In the genomic region with DNA sequence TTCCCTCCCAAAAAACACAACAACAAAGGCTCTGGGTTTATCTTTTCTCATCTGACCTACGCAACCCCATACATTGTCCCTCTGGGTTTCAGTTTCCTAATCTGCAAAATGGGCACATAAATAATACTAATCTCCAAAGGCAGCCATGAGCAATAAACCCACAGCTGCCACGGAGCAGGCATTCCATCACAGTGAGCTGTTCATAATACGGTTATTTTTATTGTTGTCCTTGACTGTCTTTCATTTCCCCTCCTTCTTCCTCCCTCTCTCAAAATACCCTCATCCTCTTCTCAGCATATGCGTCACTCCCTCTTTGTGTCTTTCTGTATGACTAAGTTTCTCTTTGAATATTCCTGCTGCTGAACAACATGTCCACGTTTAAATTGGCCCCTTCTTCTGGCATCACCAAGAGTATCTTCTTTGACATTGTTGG, we compare ENCODE assay signal across 9 cellular contexts.
DNase-seq lines count a peak whose midpoint lies in the region; ATAC-seq and TF ChIP-seq lines count a peak whose summit lies in the region.
"Had no signal": no experiment of that assay in that cellular context is flagged by ENCODE, and none has a peak within 500 bp of the region (broad histone marks: within the 10 kb centered on the region; RNA-seq: fewer than 3 reads in every experiment).

No MANE protein-coding gene starts in this region.

- H3K27ac Mint-ChIP-seq in activated CD8-positive, alpha-beta T cell treated with anti-CD3 and anti-CD28 coated beads for 36 hours, result peak overlapping the region; percentile 26
- H3K27ac Mint-ChIP-seq in stimulated activated naive CD8-positive, alpha-beta T cell treated with anti-CD3 and anti-CD28 coated beads, Interleukin-15, Interleukin-2, amounts not matched to agents 100 ng/mL and 50 ng/mL, for 24 hours, result peak overlapping the region; percentile 83
- H3K27ac Mint-ChIP-seq in endothelial cell (ENCODE audit: unreplicated experiment), result no peak overlapping the region

- H3K27me3 Mint-ChIP-seq in activated CD8-positive, alpha-beta T cell treated with anti-CD3 and anti-CD28 coated beads for 36 hours, result no peaks in the 10 kb centered on the region
- no peaks in the 10 kb centered on the region for H3K27me3 Mint-ChIP-seq in stimulated activated naive CD8-positive, alpha-beta T cell treated with anti-CD3 and anti-CD28 coated beads, Interleukin-15, Interleukin-2, amounts not matched to agents 100 ng/mL and 50 ng/mL, for 24 hours
- H3K27me3 Mint-ChIP-seq in endothelial cell (ENCODE audit: unreplicated experiment), result peaks cover 4% of the 10 kb centered on the region

- intact Hi-C loops in activated CD8-positive, alpha-beta T cell treated with anti-CD3 and anti-CD28 coated beads for 36 hours (cut with micrococcal nuclease), result no loop called here

- CTCF ChIA-PET in activated CD8-positive, alpha-beta T cell treated with anti-CD3 and anti-CD28 coated beads for 36 hours (lab: Charles Lee), result no interaction called here

- POLR2A ChIA-PET in activated CD8-positive, alpha-beta T cell treated with anti-CD3 and anti-CD28 coated beads for 36 hours (lab: Charles Lee), result interaction anchor here (0.6 to 1.3 kb wide), 2 partner anchors 13 to 35 kb away, joined by 3 read pairs; no protein-coding TSS in a partner anchor

- ATAC-seq in HG03025 (IDR thresholded peaks at IDR 0.05; ENCODE audit: low FRiP score, unreplicated experiment), result peak; percentile 44
- peak; percentile 82 for ATAC-seq in activated CD8-positive, alpha-beta T cell treated with anti-CD3 and anti-CD28 coated beads for 36 hours

- H3K4me3 Mint-ChIP-seq in activated CD8-positive, alpha-beta T cell treated with anti-CD3 and anti-CD28 coated beads for 36 hours, result no peak overlapping the region
- peak overlapping the region; percentile 11 for H3K4me3 Mint-ChIP-seq in stimulated activated naive CD8-positive, alpha-beta T cell treated with anti-CD3 and anti-CD28 coated beads, Interleukin-15, Interleukin-2, amounts not matched to agents 100 ng/mL and 50 ng/mL, for 24 hours
- no peak overlapping the region for H3K4me3 Mint-ChIP-seq in endothelial cell (ENCODE audit: unreplicated experiment)

- peak; percentile 39 for DNase-seq in stimulated activated CD4-positive, alpha-beta T cell treated with anti-CD3 and anti-CD28 coated beads, Interleukin-1b, Interleukin-23, amount 100 ng/mL, for 48 hours
- DNase-seq in stimulated activated CD4-positive, alpha-beta T cell treated with anti-CD3 and anti-CD28 coated beads, Interleukin-4, amount 100 ng/mL, for 1 hour, result no peak
- DNase-seq in activated CD8-positive, alpha-beta T cell treated with anti-CD3 and anti-CD28 coated beads for 36 hours, result peak; percentile 31
- DNase-seq in NCI-H2081 (lab: John Stamatoyannopoulos, UW), result no peak
- DNase-seq in NCI-H2227 treated with DMSO at 0.1 percent for 48 hours (lab: John Stamatoyannopoulos, UW), result no peak
- DNase-seq in endothelial cell (ENCODE audit: low spot score), result no peak
- DNase-seq: COR-L47 had no signal

- H3K9me3 Mint-ChIP-seq in activated CD8-positive, alpha-beta T cell treated with anti-CD3 and anti-CD28 coated beads for 36 hours, result no peaks in the 10 kb centered on the region
- H3K9me3 Mint-ChIP-seq in stimulated activated naive CD8-positive, alpha-beta T cell treated with anti-CD3 and anti-CD28 coated beads, Interleukin-15, Interleukin-2, amounts not matched to agents 100 ng/mL and 50 ng/mL, for 24 hours, result no peaks in the 10 kb centered on the region
- H3K9me3 Mint-ChIP-seq in endothelial cell (ENCODE audit: unreplicated experiment), result no peaks in the 10 kb centered on the region

- peaks cover 1% of the 10 kb centered on the region for H3K36me3 Mint-ChIP-seq in activated CD8-positive, alpha-beta T cell treated with anti-CD3 and anti-CD28 coated beads for 36 hours (ENCODE audit: low read depth)
- peaks cover 4% of the 10 kb centered on the region for H3K36me3 Mint-ChIP-seq in stimulated activated naive CD8-positive, alpha-beta T cell treated with anti-CD3 and anti-CD28 coated beads, Interleukin-15, Interleukin-2, amounts not matched to agents 100 ng/mL and 50 ng/mL, for 24 hours (ENCODE audit: low read depth)
- no peaks in the 10 kb centered on the region for H3K36me3 Mint-ChIP-seq in endothelial cell (ENCODE audit: low read depth, unreplicated experiment)

- TF ChIP-seq CTCF in activated CD8-positive, alpha-beta T cell treated with anti-CD3 and anti-CD28 coated beads for 36 hours (IDR thresholded peaks at IDR 0.05), result no peak
- no peak for TF ChIP-seq CTCF in endothelial cell (IDR thresholded peaks at IDR 0.05; ENCODE audit: unreplicated experiment)

- peaks cover 16% of the 10 kb centered on the region for H3K4me1 Mint-ChIP-seq in activated CD8-positive, alpha-beta T cell treated with anti-CD3 and anti-CD28 coated beads for 36 hours (ENCODE audit: low read depth)
- H3K4me1 Mint-ChIP-seq in stimulated activated naive CD8-positive, alpha-beta T cell treated with anti-CD3 and anti-CD28 coated beads, Interleukin-15, Interleukin-2, amounts not matched to agents 100 ng/mL and 50 ng/mL, for 24 hours (ENCODE audit: low read depth), result peaks cover 27% of the 10 kb centered on the region
- peaks cover 24% of the 10 kb centered on the region for H3K4me1 Mint-ChIP-seq in endothelial cell (ENCODE audit: unreplicated experiment)

Comparison
In these comparisons a context has a peak if more than half of its experiments do, and no peak if none do; other contexts are left out.
1. DNase-seq: peak in stimulated activated CD4-positive, alpha-beta T cell treated with anti-CD3 and anti-CD28 coated beads, Interleukin-1b, Interleukin-23, amount 100 ng/mL, for 48 hours (single experiment) and activated CD8-positive, alpha-beta T cell treated with anti-CD3 and anti-CD28 coated beads for 36 hours (single experiment); none in stimulated activated CD4-positive, alpha-beta T cell treated with anti-CD3 and anti-CD28 coated beads, Interleukin-4, amount 100 ng/mL, for 1 hour (single experiment), NCI-H2081 (0 of 2), NCI-H2227 treated with DMSO at 0.1 percent for 48 hours (single experiment) and endothelial cell (single experiment).